Comparison of ENCODE assay signal across 25 cellular contexts in the genomic region with DNA sequence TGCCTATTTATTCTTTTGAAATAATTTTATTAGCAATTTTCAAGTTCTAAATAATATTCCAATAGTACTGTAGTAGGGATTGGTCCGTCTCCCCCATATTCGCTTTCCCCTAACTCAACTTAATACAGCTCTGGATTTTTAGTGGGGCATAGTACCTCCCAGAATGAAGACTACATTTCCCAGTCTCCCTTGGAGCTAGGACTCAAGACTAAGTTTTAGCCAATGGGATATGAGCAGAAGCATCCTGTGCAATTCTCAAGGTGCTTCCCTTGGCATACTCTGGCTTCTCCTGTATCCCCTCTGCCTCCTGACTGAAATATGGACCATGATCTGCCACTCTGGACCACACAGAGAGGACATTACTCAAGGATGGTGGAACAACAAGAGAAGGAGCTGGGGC.
"Had no signal": no experiment of that assay in that cellular context is flagged by ENCODE, and none has a peak within 500 bp of the region (broad histone marks: within the 10 kb centered on the region; RNA-seq: fewer than 3 reads in every experiment).

No MANE protein-coding gene starts in this region.

- H3K9me3 Mint-ChIP-seq: activated CD4-positive, alpha-beta memory T cell treated with anti-CD3 and anti-CD28 coated beads, Interleukin-2, amount 10 ng/mL, durations not matched to agents 7 days and 5 days; activated CD4-positive, alpha-beta T cell treated with anti-CD3 and anti-CD28 coated beads, Interleukin-2, amount 10 ng/mL, durations not matched to agents 24 days and 14 days; activated naive CD8-positive, alpha-beta T cell treated with anti-CD3 and anti-CD28 coated beads for 36 hours; activated T-helper 2 cell treated with anti-CD3 and anti-CD28 coated beads, Interferon-gamma antibody, Interleukin-2, Interleukin-4, amounts not matched to agents 10 μg/mL and 5 μg/mL and 100 μg/mL, durations not matched to agents 14 hours and 24 hours and 36 hours; endodermal cell; T-helper 1 cell treated with Interleukin-12 subunit alpha and Interleukin-12 subunit beta and Interleukin-4 antibody, amounts not matched to agents 30 μg/mL and 1 μg/mL, for 36 hours; type B pancreatic cell had no signal

- H3K4me3 Mint-ChIP-seq: activated CD4-positive, alpha-beta memory T cell treated with anti-CD3 and anti-CD28 coated beads, Interleukin-2, amount 10 ng/mL, durations not matched to agents 7 days and 5 days; activated CD4-positive, alpha-beta T cell treated with anti-CD3 and anti-CD28 coated beads, Interleukin-2, amount 10 ng/mL, durations not matched to agents 24 days and 14 days; activated naive CD8-positive, alpha-beta T cell treated with anti-CD3 and anti-CD28 coated beads for 36 hours; endodermal cell; T-helper 1 cell treated with Interleukin-12 subunit alpha and Interleukin-12 subunit beta and Interleukin-4 antibody, amounts not matched to agents 30 μg/mL and 1 μg/mL, for 36 hours; type B pancreatic cell had no signal

- H3K36me3 Mint-ChIP-seq: type B pancreatic cell had no signal

- H3K9me3 ChIP-seq: esophagus squamous epithelium, gastroesophageal sphincter, testis, vagina had no signal

- H3K27me3 ChIP-seq: esophagus squamous epithelium, gastroesophageal sphincter, testis, vagina had no signal

- H3K4me3 ChIP-seq: esophagus squamous epithelium, gastroesophageal sphincter, testis, vagina had no signal

- H3K36me3 ChIP-seq: vagina had no signal

- H3K27me3 Mint-ChIP-seq: activated CD4-positive, alpha-beta memory T cell treated with anti-CD3 and anti-CD28 coated beads, Interleukin-2, amount 10 ng/mL, durations not matched to agents 7 days and 5 days; activated CD4-positive, alpha-beta T cell treated with anti-CD3 and anti-CD28 coated beads, Interleukin-2, amount 10 ng/mL, durations not matched to agents 24 days and 14 days; activated naive CD8-positive, alpha-beta T cell treated with anti-CD3 and anti-CD28 coated beads for 36 hours; type B pancreatic cell had no signal

- ATAC-seq: gastroesophageal sphincter, left ventricle myocardium superior, right cardiac atrium had no signal

- H3K27ac ChIP-seq: esophagus squamous epithelium, gastroesophageal sphincter, parathyroid adenoma, testis, vagina had no signal

- H3K4me1 ChIP-seq: parathyroid adenoma, testis, vagina had no signal

- DNase-seq: activated CD4-positive, alpha-beta memory T cell treated with anti-CD3 and anti-CD28 coated beads, Interleukin-2, amount 10 ng/mL, durations not matched to agents 7 days and 5 days; activated CD4-positive, alpha-beta T cell treated with anti-CD3 and anti-CD28 coated beads, Interleukin-2, amount 10 ng/mL, durations not matched to agents 24 days and 14 days; activated naive CD4-positive, alpha-beta T cell; activated naive CD8-positive, alpha-beta T cell treated with anti-CD3 and anti-CD28 coated beads for 36 hours; activated T-cell treated with anti-CD3 and anti-CD28 coated beads, Interleukin-2, amount 50 U/mL, for 1 hour; central memory CD4-positive, alpha-beta T cell; esophagus squamous epithelium; head of caudate nucleus; hypothalamus; left ventricle myocardium superior; mammary epithelial cell; nucleus accumbens; right cardiac atrium; T1000; testis had no signal

- H2AFZ ChIP-seq: parathyroid adenoma had no signal

- H3K9ac ChIP-seq: parathyroid adenoma had no signal

- H3K79me2 ChIP-seq: parathyroid adenoma had no signal

- H3K27ac Mint-ChIP-seq: activated CD4-positive, alpha-beta memory T cell treated with anti-CD3 and anti-CD28 coated beads, Interleukin-2, amount 10 ng/mL, durations not matched to agents 7 days and 5 days; activated CD4-positive, alpha-beta T cell treated with anti-CD3 and anti-CD28 coated beads, Interleukin-2, amount 10 ng/mL, durations not matched to agents 24 days and 14 days; activated T-helper 2 cell treated with anti-CD3 and anti-CD28 coated beads, Interferon-gamma antibody, Interleukin-2, Interleukin-4, amounts not matched to agents 10 μg/mL and 5 μg/mL and 100 μg/mL, durations not matched to agents 14 hours and 24 hours and 36 hours; endodermal cell; T-helper 1 cell treated with Interleukin-12 subunit alpha and Interleukin-12 subunit beta and Interleukin-4 antibody, amounts not matched to agents 30 μg/mL and 1 μg/mL, for 36 hours; type B pancreatic cell had no signal

- FAIRE-seq: astrocyte, colon, islet of Langerhans had no signal
